In genomic region chr6:142790257-142790656, GRCh38 we compare ENCODE assay signal across 1 cellular context.
A peak's percentile ranks its signal among the peaks of the same experiment; 100 is the strongest.
TF ChIP-seq lines count a peak whose summit lies in the region.

No MANE protein-coding gene starts in this region.

TF ChIP-seq in HepG2, 621 proteins besides CTCF, POLR2A, EP300 and RAD21 (continued from another document and continues in another):
- TF ChIP-seq RBM22 (optimal IDR thresholded peaks at IDR 0.05; ENCODE audit: low read length): no peak
- no peak for TF ChIP-seq ZNF121 (CRISPR knock-in tag; IDR thresholded peaks at IDR 0.05)
- TF ChIP-seq PHF21A (CRISPR knock-in tag; IDR thresholded peaks at IDR 0.05): no peak
- TF ChIP-seq KDM6A (CRISPR knock-in tag; IDR thresholded peaks at IDR 0.05; ENCODE audit: low read depth): no peak
- TF ChIP-seq POGK (CRISPR knock-in tag; conservative IDR thresholded peaks at IDR 0.05): no peak
- TF ChIP-seq KLF16 (CRISPR knock-in tag; IDR thresholded peaks at IDR 0.05): no peak
- TF ChIP-seq TBX3 (IDR thresholded peaks at IDR 0.05; ENCODE audit: borderline replicate concordance): peak; percentile 86; the same call in 1 of the 2 replicates
- TF ChIP-seq ZNF343 (CRISPR knock-in tag; IDR thresholded peaks at IDR 0.05): no peak
- TF ChIP-seq YEATS2 (CRISPR knock-in tag; IDR thresholded peaks at IDR 0.05; ENCODE audit: borderline replicate concordance): no peak
- no peak for TF ChIP-seq MBNL3 (CRISPR knock-in tag; conservative IDR thresholded peaks at IDR 0.05)
- TF ChIP-seq NFKBIZ (CRISPR knock-in tag; IDR thresholded peaks at IDR 0.05): no peak
- no peak for TF ChIP-seq KLF9 (CRISPR knock-in tag; IDR thresholded peaks at IDR 0.05; ENCODE audit: low read depth)
- TF ChIP-seq MAZ (IDR thresholded peaks at IDR 0.05; ENCODE audit: borderline replicate concordance, low read depth, low read length): no peak
- TF ChIP-seq MAZ (CRISPR knock-in tag; IDR thresholded peaks at IDR 0.05; ENCODE audit: low read depth): no peak
- TF ChIP-seq CENPT (CRISPR knock-in tag; IDR thresholded peaks at IDR 0.05; ENCODE audit: low read depth): no peak
- TF ChIP-seq ZNF451 (CRISPR knock-in tag; IDR thresholded peaks at IDR 0.05): no peak
- no peak for TF ChIP-seq NR2F2 (IDR thresholded peaks at IDR 0.05; ENCODE audit: borderline replicate concordance, low read depth)
- TF ChIP-seq NCOA5 (CRISPR knock-in tag; IDR thresholded peaks at IDR 0.05): no peak
- TF ChIP-seq AGO1 (IDR thresholded peaks at IDR 0.05; ENCODE audit: low read depth, low read length, poor library complexity, severe bottlenecking): no peak
- no peak for TF ChIP-seq ZUFSP (CRISPR knock-in tag; IDR thresholded peaks at IDR 0.05; ENCODE audit: borderline replicate concordance)
- TF ChIP-seq ZBTB33 (CRISPR knock-in tag; IDR thresholded peaks at IDR 0.05): no peak
- TF ChIP-seq, protein P1, sequence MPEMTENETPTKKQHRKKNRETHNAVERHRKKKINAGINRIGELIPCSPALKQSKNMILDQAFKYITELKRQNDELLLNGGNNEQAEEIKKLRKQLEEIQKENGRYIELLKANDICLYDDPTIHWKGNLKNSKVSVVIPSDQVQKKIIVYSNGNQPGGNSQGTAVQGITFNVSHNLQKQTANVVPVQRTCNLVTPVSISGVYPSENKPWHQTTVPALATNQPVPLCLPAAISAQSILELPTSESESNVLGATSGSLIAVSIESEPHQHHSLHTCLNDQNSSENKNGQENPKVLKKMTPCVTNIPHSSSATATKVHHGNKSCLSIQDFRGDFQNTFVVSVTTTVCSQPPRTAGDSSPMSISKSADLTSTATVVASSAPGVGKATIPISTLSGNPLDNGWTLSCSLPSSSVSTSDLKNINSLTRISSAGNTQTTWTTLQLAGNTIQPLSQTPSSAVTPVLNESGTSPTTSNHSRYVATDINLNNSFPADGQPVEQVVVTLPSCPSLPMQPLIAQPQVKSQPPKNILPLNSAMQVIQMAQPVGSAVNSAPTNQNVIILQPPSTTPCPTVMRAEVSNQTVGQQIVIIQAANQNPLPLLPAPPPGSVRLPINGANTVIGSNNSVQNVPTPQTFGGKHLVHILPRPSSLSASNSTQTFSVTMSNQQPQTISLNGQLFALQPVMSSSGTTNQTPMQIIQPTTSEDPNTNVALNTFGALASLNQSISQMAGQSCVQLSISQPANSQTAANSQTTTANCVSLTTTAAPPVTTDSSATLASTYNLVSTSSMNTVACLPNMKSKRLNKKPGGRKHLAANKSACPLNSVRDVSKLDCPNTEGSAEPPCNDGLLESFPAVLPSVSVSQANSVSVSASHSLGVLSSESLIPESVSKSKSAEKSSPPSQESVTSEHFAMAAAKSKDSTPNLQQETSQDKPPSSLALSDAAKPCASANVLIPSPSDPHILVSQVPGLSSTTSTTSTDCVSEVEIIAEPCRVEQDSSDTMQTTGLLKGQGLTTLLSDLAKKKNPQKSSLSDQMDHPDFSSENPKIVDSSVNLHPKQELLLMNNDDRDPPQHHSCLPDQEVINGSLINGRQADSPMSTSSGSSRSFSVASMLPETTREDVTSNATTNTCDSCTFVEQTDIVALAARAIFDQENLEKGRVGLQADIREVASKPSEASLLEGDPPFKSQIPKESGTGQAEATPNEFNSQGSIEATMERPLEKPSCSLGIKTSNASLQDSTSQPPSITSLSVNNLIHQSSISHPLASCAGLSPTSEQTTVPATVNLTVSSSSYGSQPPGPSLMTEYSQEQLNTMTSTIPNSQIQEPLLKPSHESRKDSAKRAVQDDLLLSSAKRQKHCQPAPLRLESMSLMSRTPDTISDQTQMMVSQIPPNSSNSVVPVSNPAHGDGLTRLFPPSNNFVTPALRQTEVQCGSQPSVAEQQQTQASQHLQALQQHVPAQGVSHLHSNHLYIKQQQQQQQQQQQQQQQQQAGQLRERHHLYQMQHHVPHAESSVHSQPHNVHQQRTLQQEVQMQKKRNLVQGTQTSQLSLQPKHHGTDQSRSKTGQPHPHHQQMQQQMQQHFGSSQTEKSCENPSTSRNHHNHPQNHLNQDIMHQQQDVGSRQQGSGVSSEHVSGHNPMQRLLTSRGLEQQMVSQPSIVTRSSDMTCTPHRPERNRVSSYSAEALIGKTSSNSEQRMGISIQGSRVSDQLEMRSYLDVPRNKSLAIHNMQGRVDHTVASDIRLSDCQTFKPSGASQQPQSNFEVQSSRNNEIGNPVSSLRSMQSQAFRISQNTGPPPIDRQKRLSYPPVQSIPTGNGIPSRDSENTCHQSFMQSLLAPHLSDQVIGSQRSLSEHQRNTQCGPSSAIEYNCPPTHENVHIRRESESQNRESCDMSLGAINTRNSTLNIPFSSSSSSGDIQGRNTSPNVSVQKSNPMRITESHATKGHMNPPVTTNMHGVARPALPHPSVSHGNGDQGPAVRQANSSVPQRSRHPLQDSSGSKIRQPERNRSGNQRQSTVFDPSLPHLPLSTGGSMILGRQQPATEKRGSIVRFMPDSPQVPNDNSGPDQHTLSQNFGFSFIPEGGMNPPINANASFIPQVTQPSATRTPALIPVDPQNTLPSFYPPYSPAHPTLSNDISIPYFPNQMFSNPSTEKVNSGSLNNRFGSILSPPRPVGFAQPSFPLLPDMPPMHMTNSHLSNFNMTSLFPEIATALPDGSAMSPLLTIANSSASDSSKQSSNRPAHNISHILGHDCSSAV (CRISPR knock-in tag; IDR thresholded peaks at IDR 0.05; ENCODE audit: borderline replicate concordance): no peak
- TF ChIP-seq ZZZ3 (CRISPR knock-in tag; IDR thresholded peaks at IDR 0.05; ENCODE audit: borderline replicate concordance): no peak
- no peak for TF ChIP-seq ZNF281 (CRISPR knock-in tag; IDR thresholded peaks at IDR 0.05; ENCODE audit: borderline replicate concordance)
- no peak for TF ChIP-seq ZNF816 (CRISPR knock-in tag; IDR thresholded peaks at IDR 0.05; ENCODE audit: borderline replicate concordance)
- no peak for TF ChIP-seq ZNF629 (CRISPR knock-in tag; conservative IDR thresholded peaks at IDR 0.05)
- no peak for TF ChIP-seq HNRNPL (IDR thresholded peaks at IDR 0.05; ENCODE audit: low read depth, low read length)
- TF ChIP-seq ZMAT3 (CRISPR knock-in tag; conservative IDR thresholded peaks at IDR 0.05): no peak
- no peak for TF ChIP-seq NFE2L2 (IDR thresholded peaks at IDR 0.05; ENCODE audit: low read length)
- TF ChIP-seq ADNP (CRISPR knock-in tag; IDR thresholded peaks at IDR 0.05): no peak
- TF ChIP-seq, protein P2, sequence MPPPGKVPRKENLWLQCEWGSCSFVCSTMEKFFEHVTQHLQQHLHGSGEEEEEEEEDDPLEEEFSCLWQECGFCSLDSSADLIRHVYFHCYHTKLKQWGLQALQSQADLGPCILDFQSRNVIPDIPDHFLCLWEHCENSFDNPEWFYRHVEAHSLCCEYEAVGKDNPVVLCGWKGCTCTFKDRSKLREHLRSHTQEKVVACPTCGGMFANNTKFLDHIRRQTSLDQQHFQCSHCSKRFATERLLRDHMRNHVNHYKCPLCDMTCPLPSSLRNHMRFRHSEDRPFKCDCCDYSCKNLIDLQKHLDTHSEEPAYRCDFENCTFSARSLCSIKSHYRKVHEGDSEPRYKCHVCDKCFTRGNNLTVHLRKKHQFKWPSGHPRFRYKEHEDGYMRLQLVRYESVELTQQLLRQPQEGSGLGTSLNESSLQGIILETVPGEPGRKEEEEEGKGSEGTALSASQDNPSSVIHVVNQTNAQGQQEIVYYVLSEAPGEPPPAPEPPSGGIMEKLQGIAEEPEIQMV (CRISPR knock-in tag; IDR thresholded peaks at IDR 0.05; ENCODE audit: low read depth): no peak
- TF ChIP-seq, protein P3, sequence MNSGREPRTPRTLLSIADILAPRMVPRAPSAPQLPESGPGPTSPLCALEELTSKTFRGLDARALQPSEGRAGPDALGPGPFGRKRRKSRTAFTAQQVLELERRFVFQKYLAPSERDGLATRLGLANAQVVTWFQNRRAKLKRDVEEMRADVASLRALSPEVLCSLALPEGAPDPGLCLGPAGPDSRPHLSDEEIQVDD (CRISPR knock-in tag; IDR thresholded peaks at IDR 0.05; ENCODE audit: borderline replicate concordance): no peak
- no peak for TF ChIP-seq ATF4 (CRISPR knock-in tag; IDR thresholded peaks at IDR 0.05)
- peak; percentile 21; the same call in 1 of the 2 replicates for TF ChIP-seq SOX5 (CRISPR knock-in tag; IDR thresholded peaks at IDR 0.05; ENCODE audit: borderline replicate concordance)
